Comparison of ENCODE assay signal across 11 cellular contexts in genomic region chr12:13472690-13473089, GRCh38.
DNase-seq lines count a peak whose midpoint lies in the region; ATAC-seq and TF ChIP-seq lines count a peak whose summit lies in the region.
"Had no signal": no experiment of that assay in that cellular context is flagged by ENCODE, and none has a peak within 500 bp of the region (broad histone marks: within the 10 kb centered on the region; RNA-seq: fewer than 3 reads in every experiment).

No MANE protein-coding gene starts in this region.

- TF ChIP-seq POLR2A in GM18505 (IDR thresholded peaks at IDR 0.05; ENCODE audit: borderline replicate concordance, extremely low read depth, insufficient read depth, insufficient read length) (no peak), vagina (IDR thresholded peaks at IDR 0.05) (no peak)

- H3K4me1 ChIP-seq in vagina, result no peaks in the 10 kb centered on the region

- TF ChIP-seq CTCF in epithelial cell of esophagus (IDR thresholded peaks at IDR 0.05; ENCODE audit: insufficient read depth, low read depth, low read length, missing control alignments) (no peak), vagina (IDR thresholded peaks at IDR 0.05) (no peak)

- peak; percentile 33 for DNase-seq in epithelial cell of esophagus (ENCODE audit: low read depth)
- DNase-seq in vagina (ENCODE audit: extremely low spot score in 2 of 2), result no peak
- no peak for DNase-seq in activated naive CD4-positive, alpha-beta T cell (lab: John Stamatoyannopoulos, UW)
- no peak for DNase-seq in activated naive CD4-positive, alpha-beta T cell treated with anti-CD3 and anti-CD28 coated beads, Interleukin-2, amount 50 U/mL, for 16 hours
- no peak for DNase-seq in sciatic nerve (ENCODE audit: low spot score)
- DNase-seq: activated T-cell treated with anti-CD3 and anti-CD28 coated beads for 4 hours; stimulated activated CD4-positive, alpha-beta T cell treated with anti-CD3 and anti-CD28 coated beads, Interleukin-2, amount 100 ng/mL, for 24 hours had no signal

- H3K9me3 ChIP-seq in vagina, result no peaks in the 10 kb centered on the region

- no peak overlapping the region for H3K27ac ChIP-seq in vagina

- ATAC-seq in GM18505 (IDR thresholded peaks at IDR 0.05; ENCODE audit: unreplicated experiment), result peak; percentile 97
- peak; percentile 98 for ATAC-seq in GM21526 (IDR thresholded peaks at IDR 0.05; ENCODE audit: low FRiP score, unreplicated experiment)
- peak; percentile 98 for ATAC-seq in HG03196 (IDR thresholded peaks at IDR 0.05; ENCODE audit: unreplicated experiment)
- no peak for ATAC-seq in sciatic nerve
- ATAC-seq: K562 had no signal

- no peaks in the 10 kb centered on the region for H3K36me3 ChIP-seq in vagina

- H3K27me3 ChIP-seq in vagina, result no peaks in the 10 kb centered on the region

- intact Hi-C loops in vagina (cut with DNase I), result no loop called here
- intact Hi-C loops in sciatic nerve (cut with DNase I), result no loop called here

- no peak overlapping the region for H3K4me3 ChIP-seq in epithelial cell of esophagus (ENCODE audit: low read length)
- H3K4me3 ChIP-seq in vagina, result no peak overlapping the region
- H3K4me3 ChIP-seq: K562 had no signal
